ENCODE assay signal across 8 cellular contexts in the genomic region with DNA sequence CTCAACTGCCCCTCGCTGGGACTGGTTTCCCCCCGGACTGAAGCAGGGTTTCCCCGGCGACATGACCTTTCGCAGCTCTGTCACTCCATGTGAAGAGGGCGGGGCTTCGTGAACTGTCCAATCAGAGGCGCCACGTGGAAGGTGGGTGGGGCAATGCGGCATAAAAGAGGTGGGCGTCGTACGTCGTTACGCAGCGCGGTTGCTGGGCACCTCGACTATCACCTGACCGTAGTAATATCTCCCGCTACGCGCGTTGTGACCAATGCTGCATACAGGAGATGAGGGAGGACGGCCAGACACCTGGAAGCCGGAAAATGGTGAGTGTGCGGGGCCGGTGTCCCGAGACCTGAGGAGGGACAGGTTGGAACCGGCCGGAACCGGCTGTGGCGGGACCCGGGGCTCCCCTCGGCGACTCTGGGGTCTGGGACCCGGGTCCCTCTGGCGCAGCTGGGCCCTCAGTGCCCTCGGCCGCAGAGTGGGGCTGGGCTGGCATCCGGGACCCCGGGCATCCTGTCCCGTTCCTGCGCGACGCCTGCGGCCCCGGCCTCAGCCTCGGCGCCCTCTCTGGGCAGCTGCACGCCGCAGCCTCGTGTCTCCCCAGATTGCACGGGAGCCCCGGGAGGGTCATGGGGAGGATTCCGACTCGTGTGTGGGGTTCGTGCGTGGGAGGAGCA. TPM values are rescaled to one million over a fixed set of nuclear protein-coding genes. Genes with fewer than 3 reads are reported as not detected.
DNase-seq lines count a peak whose midpoint lies in the region; ATAC-seq lines count a peak whose summit lies in the region.

No MANE protein-coding gene starts in this region.

- H3K9ac ChIP-seq in subcutaneous abdominal adipose tissue (ENCODE audit: low read length in 5 of 5), result peak overlapping the region in 3 of 5 donors; percentile 26 to 56 (median 51)

- H3K27me3 ChIP-seq in subcutaneous abdominal adipose tissue (ENCODE audit: control insufficient read depth in 5 of 5, insufficient read depth in 4 of 5, low read length in 5 of 5), result no peaks in the 10 kb centered on the region

- H3K9me3 ChIP-seq in subcutaneous abdominal adipose tissue (ENCODE audit: control insufficient read depth in 5 of 5, low read length in 5 of 5), result peaks cover 11 to 61% (median 36%) of the 10 kb centered on the region in 5 donors

- H3K4me3 ChIP-seq in subcutaneous abdominal adipose tissue (ENCODE audit: low read depth in 1 of 5, low read length in 5 of 5), result peak overlapping the region; percentile 64 to 78 (median 72)

- peaks cover 2 to 17% (median 11%) of the 10 kb centered on the region in 5 donors for H3K4me1 ChIP-seq in subcutaneous abdominal adipose tissue (ENCODE audit: control insufficient read depth in 5 of 5, insufficient read depth in 5 of 5, low read length in 5 of 5)

- H3K27ac ChIP-seq in subcutaneous abdominal adipose tissue (ENCODE audit: low read depth, low read length), result peak overlapping the region; percentile 32

- H3K36me3 ChIP-seq in subcutaneous abdominal adipose tissue (ENCODE audit: control insufficient read depth in 5 of 5, insufficient read depth in 5 of 5, low read length in 5 of 5), result peaks cover 5 to 16% (median 10%) of the 10 kb centered on the region in 5 donors

- peak; percentile 97 for DNase-seq in OCI-M2 (lab: John Stamatoyannopoulos, UW; ENCODE audit: unreplicated experiment)
- DNase-seq in activated naive CD4-positive, alpha-beta T cell treated with Interleukin-2 at 50 U/mL for 16 hours, result peak; percentile 55
- DNase-seq in germinal center (ENCODE audit: low spot score), result peak; percentile 76
- peak; percentile 82 for DNase-seq in occipital lobe (lab: John Stamatoyannopoulos, UW)
- DNase-seq in H4 (ENCODE audit: low spot score), result no peak
- no peak for DNase-seq in AML-193 (lab: John Stamatoyannopoulos, UW)

- no peak for ATAC-seq in HG03460 (IDR thresholded peaks at IDR 0.05; ENCODE audit: unreplicated experiment)

RNA-seq across cellular contexts. Expression of a gene that starts 32.1 kb away (rescaled TPM):
- total RNA-seq in occipital lobe, result 29.3 TPM
- total RNA-seq in H4 (2014; rRNA removed; shearing (Covaris generic)), result 2.2 and 5.1 TPM in 2 replicates

RNA-seq across cellular contexts. Expression of a gene that starts 38.4 kb away (rescaled TPM):
- 37.6 TPM for total RNA-seq in occipital lobe
- total RNA-seq in H4 (2014; rRNA removed; shearing (Covaris generic)), result 3.0 and 6.9 TPM in 2 replicates

RNA-seq across cellular contexts. Expression of a gene that starts 54.8 kb away (rescaled TPM):
- total RNA-seq in occipital lobe, result 14.3 TPM
- total RNA-seq in H4 (2014; rRNA removed; shearing (Covaris generic)), result 6.9 and 21.1 TPM in 2 replicates

Comparison
In these comparisons a context has a peak if more than half of its experiments do, and no peak if none do; other contexts are left out.
1. DNase-seq: peak in OCI-M2 (single experiment), activated naive CD4-positive, alpha-beta T cell treated with Interleukin-2 at 50 U/mL for 16 hours (single experiment), germinal center (single experiment) and occipital lobe (single experiment); none in H4 (single experiment) and AML-193 (0 of 2).